ENCODE assay signal across 20 cellular contexts in the genomic region with DNA sequence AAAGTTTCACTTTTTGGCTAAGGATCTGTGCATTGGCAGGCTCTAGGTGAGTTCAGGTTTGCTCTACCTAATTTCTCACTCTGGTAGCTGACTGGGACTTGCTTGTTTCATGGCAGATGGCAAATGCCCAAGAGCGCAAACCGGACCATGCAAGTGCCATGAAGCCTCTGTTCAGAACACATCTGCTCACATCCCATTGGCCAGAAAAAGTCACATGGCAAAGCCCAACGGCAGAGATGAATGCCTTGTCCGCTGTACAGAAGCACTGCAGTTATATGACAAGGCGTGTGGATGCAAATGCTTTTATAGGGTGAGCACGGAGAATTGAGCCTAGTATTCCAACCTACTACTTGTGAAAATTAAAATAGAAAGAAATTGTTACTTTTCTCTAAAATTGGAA.
A peak's percentile ranks its signal among the peaks of the same experiment; 100 is the strongest.
DNase-seq lines count a peak whose midpoint lies in the region; ATAC-seq, FAIRE-seq and TF ChIP-seq lines count a peak whose summit lies in the region.
"Had no signal": no experiment of that assay in that cellular context is flagged by ENCODE, and none has a peak within 500 bp of the region (broad histone marks: within the 10 kb centered on the region; RNA-seq: fewer than 3 reads in every experiment).

No MANE protein-coding gene starts in this region.

- H3K9me1 ChIP-seq in IMR-90 (ENCODE audit: insufficient read depth, low read length) (peaks cover 3% of the 10 kb centered on the region), K562 (ENCODE audit: control insufficient read depth, insufficient read depth, low read length) (no peaks in the 10 kb centered on the region)

- peak overlapping the region; percentile 69; the same call in 1 of the 2 replicates for H3K18ac ChIP-seq in IMR-90 (ENCODE audit: low read depth, low read length)

- peak overlapping the region; percentile 66; the same call in 1 of the 2 replicates for H4K91ac ChIP-seq in IMR-90 (ENCODE audit: insufficient read depth, low read depth, low read length)

- H3K4me2 ChIP-seq in IMR-90 (ENCODE audit: low read depth, low read length), result no peak overlapping the region
- no peak overlapping the region for H3K4me2 ChIP-seq in K562 (ENCODE audit: insufficient read depth, low read length)
- H3K4me2 ChIP-seq in osteoblast (ENCODE audit: insufficient read depth, low read length), result no peak overlapping the region
- H3K4me2 ChIP-seq: A549 had no signal

- BruUV-seq in IMR-90 (replicated peaks; lab: Mats Ljungman, UMichigan) (no TSS peak), K562 (replicated peaks; lab: Mats Ljungman, UMichigan) (no TSS peak)

- POLR2A ChIA-PET in IMR-90 (lab: Charles Lee; ENCODE audit: unreplicated experiment) (no interaction called here), K562 (lab: Yijun Ruan, JAX) (no interaction called here)

- no peaks in the 10 kb centered on the region for H3K79me2 ChIP-seq in K562 (ENCODE audit: control insufficient read depth, insufficient read depth, low read length)
- H3K79me2 ChIP-seq in osteoblast (ENCODE audit: insufficient read depth, low read length), result no peaks in the 10 kb centered on the region

- H3K23ac ChIP-seq in IMR-90 (ENCODE audit: low read depth, low read length), result peak overlapping the region; percentile 78; the same call in 1 of the 2 replicates

- peak overlapping the region; percentile 65 for H3K4ac ChIP-seq in IMR-90 (ENCODE audit: low read depth, low read length)

- no peak overlapping the region for H2BK5ac ChIP-seq in IMR-90 (ENCODE audit: low read depth, low read length, poor library complexity, severe bottlenecking)

- H3K27ac ChIP-seq in IMR-90 (ENCODE audit: insufficient read depth, low read length) (no peak overlapping the region), K562 (ENCODE audit: extremely low read depth, low read depth, low read length) (no peak overlapping the region), osteoblast (ENCODE audit: low read depth, low read length) (no peak overlapping the region), coronary artery (no peak overlapping the region), psoas muscle (no peak overlapping the region)
- H3K27ac ChIP-seq: A549, C4-2B had no signal

- no peak overlapping the region for H2AFZ ChIP-seq in IMR-90 (replicated peaks; ENCODE audit: low read length, poor library complexity)
- H2AFZ ChIP-seq in K562 (ENCODE audit: low read depth, low read length), result peak overlapping the region; percentile 18; the same call in 1 of the 2 replicates
- peak overlapping the region; percentile 33 for H2AFZ ChIP-seq in osteoblast (ENCODE audit: low read length)

- DNase-seq in IMR-90 (no peak), NCI-H2227 treated with DMSO at 0.1 percent for 48 hours (lab: John Stamatoyannopoulos, UW) (peak; percentile 32), K562 (ENCODE audit: extremely low read depth in 1 of 4, low spot score in 3 of 4) (peak in 3 of 4 experiments; percentile 29 to 58 (median 55)), osteoblast (ENCODE audit: insufficient read length, low spot score, missing footprints) (no peak), coronary artery (ENCODE audit: low spot score) (no peak), psoas muscle (no peak), germinal center (ENCODE audit: low spot score) (no peak)
- DNase-seq: BE2C; CD4-positive, alpha-beta memory T cell; COR-L47; DMS53; GF-D8; GOT3; HFFc6 had no signal

- no peak for TF ChIP-seq POLR2A in IMR-90 (IDR thresholded peaks at IDR 0.05; ENCODE audit: low read depth, low read length)
- no peak for TF ChIP-seq POLR2A in K562 (conservative IDR thresholded peaks at IDR 0.05)

- no peak for TF ChIP-seq EP300 in K562 (IDR thresholded peaks at IDR 0.05; ENCODE audit: low read length)

- H3K27me3 ChIP-seq in IMR-90 (ENCODE audit: control insufficient read depth, insufficient read depth, low read length) (no peaks in the 10 kb centered on the region), K562 (ENCODE audit: control insufficient read depth in 2 of 2, insufficient read depth in 2 of 2, low read length in 2 of 2) (no peaks in the 10 kb centered on the region), osteoblast (ENCODE audit: insufficient read depth, low read length) (no peaks in the 10 kb centered on the region), psoas muscle (ENCODE audit: insufficient read depth in 3 of 3, low read length in 2 of 3) (peaks cover 0 to 3% (median 0%) of the 10 kb centered on the region in 3 donors)
- H3K27me3 ChIP-seq: BE2C had no signal

- H4K20me1 ChIP-seq in IMR-90 (ENCODE audit: insufficient read depth, low read length), result no peaks in the 10 kb centered on the region
- H4K20me1 ChIP-seq in K562 (replicated peaks; ENCODE audit: control insufficient read depth, insufficient read depth, low read length), result no peaks in the 10 kb centered on the region
- no peaks in the 10 kb centered on the region for H4K20me1 ChIP-seq in osteoblast (ENCODE audit: insufficient read depth, low read length)

- H2BK15ac ChIP-seq in IMR-90 (ENCODE audit: low read depth, low read length), result peak overlapping the region; percentile 72; the same call in 2 of the 3 replicates

- H3K9me3 ChIP-seq in IMR-90 (ENCODE audit: control insufficient read depth, insufficient read depth, low read length) (peaks cover 1% of the 10 kb centered on the region; the same call in 1 of the 2 replicates), K562 (replicated peaks; ENCODE audit: control insufficient read depth, insufficient read depth, low read depth, low read length) (no peaks in the 10 kb centered on the region), osteoblast (ENCODE audit: low read depth, low read length) (no peaks in the 10 kb centered on the region), psoas muscle (no peaks in the 10 kb centered on the region)
- H3K9me3 ChIP-seq: A549, BE2C, HAP-1 had no signal

- dilution Hi-C loops in IMR-90 (cut with HindIII; ENCODE audit: low sequenced_read_pairs, unreplicated experiment), result no loop called here

- CTCF ChIA-PET in IMR-90 (lab: Yijun Ruan, JAX) (no interaction called here), K562 (lab: Yijun Ruan, JAX; ENCODE audit: low intra/inter-chr PET ratio) (no interaction called here)

- peak overlapping the region; percentile 74 for H2BK120ac ChIP-seq in IMR-90 (ENCODE audit: low read depth, low read length)

- H2BK20ac ChIP-seq in IMR-90 (ENCODE audit: low read depth, low read length), result peak overlapping the region; percentile 87

- peak overlapping the region; percentile 0; the same call in 1 of the 2 replicates for H4K5ac ChIP-seq in IMR-90 (ENCODE audit: low read depth, low read length)

- TF ChIP-seq CTCF in IMR-90 (conservative IDR thresholded peaks at IDR 0.05; ENCODE audit: low read depth, low read length) (no peak), K562 (IDR thresholded peaks at IDR 0.05 in 2 of 3, conservative IDR thresholded peaks at IDR 0.05 in 1 of 3; ENCODE audit: insufficient read depth in 2 of 3, low read depth in 1 of 3, low read length in 3 of 3) (no peak), osteoblast (IDR thresholded peaks at IDR 0.05; ENCODE audit: extremely low read depth, low read depth, low read length) (no peak), coronary artery (IDR thresholded peaks at IDR 0.05) (no peak), psoas muscle (IDR thresholded peaks at IDR 0.05) (no peak)

- ATAC-seq in IMR-90 (ENCODE audit: low read depth) (no peak), K562 (no peak), GM19035 (IDR thresholded peaks at IDR 0.05; ENCODE audit: unreplicated experiment) (no peak), psoas muscle (no peak)
- ATAC-seq: A549 had no signal

- H3K36me3 ChIP-seq in IMR-90 (ENCODE audit: control insufficient read depth, insufficient read depth, low read length), result no peaks in the 10 kb centered on the region
- H3K36me3 ChIP-seq in K562 (ENCODE audit: control insufficient read depth, insufficient read depth, low read length), result no peaks in the 10 kb centered on the region
- no peaks in the 10 kb centered on the region for H3K36me3 ChIP-seq in osteoblast (ENCODE audit: insufficient read depth, low read length)
- no peaks in the 10 kb centered on the region for H3K36me3 ChIP-seq in psoas muscle (ENCODE audit: insufficient read depth in 1 of 2, low read depth in 1 of 2)
- H3K36me3 ChIP-seq: BE2C, HAP-1 had no signal

- H2AK5ac ChIP-seq in IMR-90 (ENCODE audit: low read depth, low read length), result peak overlapping the region; percentile 74; the same call in 1 of the 2 replicates

- 83% methylated on average over 2 of the region's 6 CpGs; no CpG with 5 or more reads in 1 of the 2 experiments for WGBS in IMR-90 (ENCODE audit: extremely low coverage in 2 of 2, insufficient read length in 1 of 2), 2 experiments
- 40% methylated on average over 6 of the region's 6 CpGs for WGBS in K562 (ENCODE audit: insufficient coverage, low coverage, missing lambda C conversion rate)
- WGBS in psoas muscle, 3 donors, result 90 to 92% (median 91%) methylated on average over 6 of the region's 6 CpGs

- peak overlapping the region; percentile 87 for H3K14ac ChIP-seq in IMR-90 (replicated peaks; ENCODE audit: low read depth, low read length)

- intact Hi-C loops in IMR-90 (cut with micrococcal nuclease), result no loop called here
- intact Hi-C loops in K562 (cut with micrococcal nuclease), result no loop called here
- intact Hi-C loops in psoas muscle (cut with DNase I), result no loop called here

- in situ Hi-C loops in IMR-90 (cut with MboI; ENCODE audit: low sequenced_read_pairs), result no loop called here
- in situ Hi-C loops in K562 (cut with MboI), result no loop called here

- peak overlapping the region; percentile 6 for H2AK9ac ChIP-seq in IMR-90 (replicated peaks; ENCODE audit: low read depth, low read length, poor library complexity)

- peak overlapping the region in 1 of 2 experiments; percentile 74; a peak in 1 of 4 replicates for H4K8ac ChIP-seq in IMR-90 (ENCODE audit: low read depth in 2 of 2, low read length in 2 of 2)

- peaks cover 0 to 2% of the 10 kb centered on the region in 2 experiments; a peak in 1 of 4 replicates for H3K79me1 ChIP-seq in IMR-90 (ENCODE audit: low read depth in 1 of 2, low read length in 2 of 2)

- no peak for TF ChIP-seq RAD21 in IMR-90 (IDR thresholded peaks at IDR 0.05; ENCODE audit: low read length)
- TF ChIP-seq RAD21 in K562 (CRISPR knock-in tag; conservative IDR thresholded peaks at IDR 0.05 in 1 of 2, IDR thresholded peaks at IDR 0.05 in 1 of 2), result no peak

- no peak overlapping the region for H3K4me3 ChIP-seq in IMR-90 (ENCODE audit: insufficient read depth, low read depth, low read length)
- H3K4me3 ChIP-seq in K562, result no peak overlapping the region
- no peak overlapping the region for H3K4me3 ChIP-seq in osteoblast (ENCODE audit: insufficient read depth, low read length)
- H3K4me3 ChIP-seq in coronary artery, result no peak overlapping the region
- H3K4me3 ChIP-seq in psoas muscle, result no peak overlapping the region
- H3K4me3 ChIP-seq: A549, HAP-1 had no signal

- H3K9ac ChIP-seq in IMR-90 (ENCODE audit: low read depth, low read length) (no peak overlapping the region), K562 (ENCODE audit: insufficient read depth in 1 of 2, low read depth in 2 of 2, low read length in 2 of 2) (no peak overlapping the region)

- H3K56ac ChIP-seq in IMR-90 (ENCODE audit: extremely low read depth, insufficient read depth, low read length), result no peak overlapping the region

- H3K4me1 ChIP-seq in IMR-90 (ENCODE audit: control insufficient read depth, insufficient read depth, low read length) (peaks cover 6% of the 10 kb centered on the region; the same call in 1 of the 2 replicates), K562 (replicated peaks in 1 of 2; ENCODE audit: control insufficient read depth in 2 of 2, insufficient read depth in 2 of 2, low read length in 2 of 2) (peaks cover 0 to 5% of the 10 kb centered on the region in 2 experiments; a peak in 1 of 5 replicates), osteoblast (ENCODE audit: insufficient read depth, low read length) (no peaks in the 10 kb centered on the region), psoas muscle (no peaks in the 10 kb centered on the region)
- H3K4me1 ChIP-seq: A549, BE2C, HAP-1 had no signal

- FAIRE-seq in K562 (lab: Jason Lieb, UNC), result no peak
- FAIRE-seq: A549, GM18507, GM19239 had no signal

Comparison
In these comparisons a context has a peak if more than half of its experiments do, and no peak if none do; other contexts are left out.
1. DNase-seq: peak in NCI-H2227 treated with DMSO at 0.1 percent for 48 hours (single experiment) and K562 (3 of 4); none in IMR-90 (single experiment), osteoblast (single experiment), coronary artery (single experiment), psoas muscle (0 of 2) and germinal center (single experiment).